9 cellular contexts compared by ENCODE assay signal in genomic region chr11:88414981-88415391, GRCh38.
A peak's percentile ranks its signal among the peaks of the same experiment; 100 is the strongest.
DNase-seq lines count a peak whose midpoint lies in the region; ATAC-seq lines count a peak whose summit lies in the region.
"Had no signal": no experiment of that assay in that cellular context is flagged by ENCODE, and none has a peak within 500 bp of the region (broad histone marks: within the 10 kb centered on the region; RNA-seq: fewer than 3 reads in every experiment).

No MANE protein-coding gene starts in this region.

- peak overlapping the region; percentile 25 to 60 for H3K4me3 Mint-ChIP-seq in stimulated activated naive CD8-positive, alpha-beta T cell treated with anti-CD3 and anti-CD28 coated beads, Interleukin-15, amount 100 ng/mL, for 72 hours
- H3K4me3 Mint-ChIP-seq: GM23338 had no signal

- H3K9me3 Mint-ChIP-seq in stimulated activated naive CD8-positive, alpha-beta T cell treated with anti-CD3 and anti-CD28 coated beads, Interleukin-15, amount 100 ng/mL, for 72 hours, result peaks cover 0 to 4% of the 10 kb centered on the region in 2 donors
- H3K9me3 Mint-ChIP-seq: GM23338 had no signal

- H3K4me1 Mint-ChIP-seq in stimulated activated naive CD8-positive, alpha-beta T cell treated with anti-CD3 and anti-CD28 coated beads, Interleukin-15, amount 100 ng/mL, for 72 hours, result peaks cover 38% of the 10 kb centered on the region
- H3K4me1 Mint-ChIP-seq: GM23338 had no signal

- peak; percentile 11 for DNase-seq in activated naive CD4-positive, alpha-beta T cell treated with Interleukin-2 at 50 U/mL for 16 hours
- DNase-seq in activated naive CD4-positive, alpha-beta T cell treated with anti-CD3 and anti-CD28 coated beads, Interleukin-2, amount 50 U/mL, for 16 hours, result no peak
- peak; percentile 16 for DNase-seq in LHCN-M2 (ENCODE audit: low read depth)
- peak; percentile 52 for DNase-seq in amniotic epithelial cell (ENCODE audit: low read depth)
- DNase-seq in stimulated activated naive CD8-positive, alpha-beta T cell treated with anti-CD3 and anti-CD28 coated beads, Interleukin-15, amount 100 ng/mL, for 72 hours, result peak; percentile 13 to 32
- DNase-seq in GM03348 (ENCODE audit: low spot score), result no peak
- DNase-seq in COLO668 (lab: John Stamatoyannopoulos, UW; ENCODE audit: unreplicated experiment), result no peak

- ATAC-seq in stimulated activated naive CD8-positive, alpha-beta T cell treated with anti-CD3 and anti-CD28 coated beads, Interleukin-15, amount 100 ng/mL, for 72 hours, result peak; percentile 93
- no peak for ATAC-seq in GM21737 (IDR thresholded peaks at IDR 0.05; ENCODE audit: unreplicated experiment)
- ATAC-seq: GM23338 had no signal

- peak overlapping the region; percentile 7 for H3K27ac Mint-ChIP-seq in stimulated activated naive CD8-positive, alpha-beta T cell treated with anti-CD3 and anti-CD28 coated beads, Interleukin-15, amount 100 ng/mL, for 72 hours
- H3K27ac Mint-ChIP-seq: GM23338 had no signal

- H3K27me3 Mint-ChIP-seq in stimulated activated naive CD8-positive, alpha-beta T cell treated with anti-CD3 and anti-CD28 coated beads, Interleukin-15, amount 100 ng/mL, for 72 hours, result no peaks in the 10 kb centered on the region

Comparison
In these comparisons a context has a peak if more than half of its experiments do, and no peak if none do; other contexts are left out.
1. DNase-seq: peak in activated naive CD4-positive, alpha-beta T cell treated with Interleukin-2 at 50 U/mL for 16 hours (single experiment), LHCN-M2 (single experiment), amniotic epithelial cell (single experiment) and stimulated activated naive CD8-positive, alpha-beta T cell treated with anti-CD3 and anti-CD28 coated beads, Interleukin-15, amount 100 ng/mL, for 72 hours (2 of 2); none in activated naive CD4-positive, alpha-beta T cell treated with anti-CD3 and anti-CD28 coated beads, Interleukin-2, amount 50 U/mL, for 16 hours (single experiment), GM03348 (single experiment) and COLO668 (single experiment).